ENCODE assay signal across 23 cellular contexts in the genomic region with DNA sequence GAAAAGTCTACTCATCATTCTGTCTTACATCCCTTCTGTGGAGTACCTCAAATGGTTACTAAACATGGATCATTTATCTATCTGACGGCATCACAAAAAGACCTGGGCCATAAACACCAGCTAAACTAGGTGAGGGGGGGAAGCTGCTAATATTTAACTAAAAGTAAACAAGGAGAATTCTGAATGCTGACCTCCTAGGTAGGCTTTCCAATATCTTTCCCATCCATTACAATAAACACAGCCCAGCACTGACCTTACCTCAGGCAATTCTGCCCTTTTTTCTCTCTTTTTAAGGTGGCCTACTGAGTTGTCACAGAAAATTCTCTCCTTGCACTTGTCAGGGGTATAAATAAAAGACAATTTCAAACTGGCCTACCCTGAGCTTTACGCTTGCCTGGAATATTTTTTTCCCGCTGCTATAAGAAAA. TPM values are rescaled to one million over a fixed set of nuclear protein-coding genes. Genes with fewer than 3 reads are reported as not detected.
DNase-seq lines count a peak whose midpoint lies in the region; ATAC-seq and TF ChIP-seq lines count a peak whose summit lies in the region.
"Had no signal": no experiment of that assay in that cellular context is flagged by ENCODE, and none has a peak within 500 bp of the region (broad histone marks: within the 10 kb centered on the region; RNA-seq: fewer than 3 reads in every experiment).

No MANE protein-coding gene starts in this region.

- no peaks in the 10 kb centered on the region for H3K27me3 Mint-ChIP-seq in CD8-positive, alpha-beta T cell (ENCODE audit: low read depth)

- no peak for TF ChIP-seq CTCF in CD8-positive, alpha-beta T cell (IDR thresholded peaks at IDR 0.05)
- TF ChIP-seq CTCF in psoas muscle (IDR thresholded peaks at IDR 0.05), result no peak

- H3K9me3 ChIP-seq in CD8-positive, alpha-beta T cell (ENCODE audit: low read length), result no peaks in the 10 kb centered on the region
- H3K9me3 ChIP-seq in psoas muscle, result no peaks in the 10 kb centered on the region
- H3K9me3 ChIP-seq: HAP-1 had no signal

- H3K4me1 ChIP-seq in CD8-positive, alpha-beta T cell (ENCODE audit: insufficient read depth, low read length), result no peaks in the 10 kb centered on the region
- H3K4me1 ChIP-seq in psoas muscle, result peaks cover 41% of the 10 kb centered on the region
- H3K4me1 ChIP-seq: HAP-1 had no signal

- peak overlapping the region; percentile 62 for H3K27ac Mint-ChIP-seq in CD8-positive, alpha-beta T cell
- H3K27ac Mint-ChIP-seq: activated naive CD4-positive, alpha-beta T cell treated with anti-CD3 and anti-CD28 coated beads for 36 hours; mesothelial cell of epicardium had no signal

- DNase-seq in CD8-positive, alpha-beta T cell, result no peak
- DNase-seq in LoVo (ENCODE audit: low spot score), result peak; percentile 24
- DNase-seq in left colon, result no peak
- no peak for DNase-seq in psoas muscle
- DNase-seq in activated naive CD4-positive, alpha-beta T cell treated with Interleukin-2 at 50 U/mL for 16 hours, result no peak
- no peak for DNase-seq in KG1 (lab: John Stamatoyannopoulos, UW)
- DNase-seq: activated CD8-positive, alpha-beta memory T cell treated with anti-CD3 and anti-CD28 coated beads for 24 hours; activated naive CD4-positive, alpha-beta T cell treated with anti-CD3 and anti-CD28 coated beads for 36 hours; activated T-cell treated with anti-CD3 and anti-CD28 coated beads, Interleukin-2, amount 50 U/mL, for 48 hours; amniotic stem cell; DMS 273 treated with DMSO at 0.1 percent for 48 hours; glutamatergic neuron; NCI-H1092 treated with DMSO at 0.1 percent for 48 hours; NCI-H2029; OCI-M1; retina; stimulated activated CD4-positive, alpha-beta T cell treated with anti-CD3 and anti-CD28 coated beads, Interleukin-12 subunit alpha, Interleukin-12 subunit beta, amount 100 ng/mL, for 4 hours had no signal

- WGBS in psoas muscle, 3 donors, result 76 to 87% (median 78%) methylated on average over 3 of the region's 3 CpGs

- CTCF ChIA-PET in CD8-positive, alpha-beta T cell (lab: Charles Lee), result no interaction called here

- H3K4me1 Mint-ChIP-seq in CD8-positive, alpha-beta T cell (ENCODE audit: low read depth), result peaks cover 16% of the 10 kb centered on the region
- H3K4me1 Mint-ChIP-seq: mesothelial cell of epicardium had no signal

- H3K36me3 ChIP-seq in CD8-positive, alpha-beta T cell (ENCODE audit: insufficient read depth, low read length), result peaks cover 35% of the 10 kb centered on the region
- peaks cover 16 to 61% of the 10 kb centered on the region in 2 donors for H3K36me3 ChIP-seq in psoas muscle (ENCODE audit: insufficient read depth in 1 of 2, low read depth in 1 of 2)

- intact Hi-C loops in CD8-positive, alpha-beta T cell (cut with DNase I, micrococcal nuclease), result no loop called here
- intact Hi-C loops in left colon (cut with DNase I, micrococcal nuclease) (no loop called here), psoas muscle (cut with DNase I) (no loop called here)

- no peak overlapping the region for H3K4me3 ChIP-seq in CD8-positive, alpha-beta T cell (ENCODE audit: low read depth, low read length)
- H3K4me3 ChIP-seq in psoas muscle, result no peak overlapping the region
- H3K4me3 ChIP-seq: coronary artery, HAP-1 had no signal

- no peak overlapping the region for H3K27ac ChIP-seq in CD8-positive, alpha-beta T cell (ENCODE audit: low read depth, low read length)
- peak overlapping the region; percentile 85 for H3K27ac ChIP-seq in psoas muscle
- H3K27ac ChIP-seq: coronary artery had no signal

- H3K27me3 ChIP-seq in CD8-positive, alpha-beta T cell (ENCODE audit: insufficient read depth, low read length), result no peaks in the 10 kb centered on the region
- no peaks in the 10 kb centered on the region for H3K27me3 ChIP-seq in psoas muscle (ENCODE audit: insufficient read depth in 3 of 3, low read length in 2 of 3)

- H3K9me3 Mint-ChIP-seq in CD8-positive, alpha-beta T cell, result no peaks in the 10 kb centered on the region
- H3K9me3 Mint-ChIP-seq: activated naive CD4-positive, alpha-beta T cell treated with anti-CD3 and anti-CD28 coated beads for 36 hours; mesothelial cell of epicardium had no signal

- POLR2A ChIA-PET in CD8-positive, alpha-beta T cell (lab: Charles Lee), result no interaction called here

- H3K36me3 Mint-ChIP-seq in CD8-positive, alpha-beta T cell, result peaks cover 77% of the 10 kb centered on the region

- H3K4me3 Mint-ChIP-seq in CD8-positive, alpha-beta T cell, result no peak overlapping the region
- H3K4me3 Mint-ChIP-seq: activated naive CD4-positive, alpha-beta T cell treated with anti-CD3 and anti-CD28 coated beads for 36 hours; CD14-positive monocyte; mesothelial cell of epicardium had no signal

- no peak for ATAC-seq in CD8-positive, alpha-beta T cell
- ATAC-seq in left colon, result peak; percentile 84
- ATAC-seq in psoas muscle, result no peak
- ATAC-seq in GM21360 (IDR thresholded peaks at IDR 0.05; ENCODE audit: unreplicated experiment), result no peak
- ATAC-seq in HG03571 (IDR thresholded peaks at IDR 0.05; ENCODE audit: unreplicated experiment), result no peak

RNA-seq across cellular contexts. Expression of a gene that starts 33.1 kb away (rescaled TPM):
- total RNA-seq in CD8-positive, alpha-beta T cell, result 10 to 100 TPM; 41.5 to 42.8 TPM
- total RNA-seq in left colon (10 to 100 TPM; 25.5 to 25.6 TPM), psoas muscle (10 to 100 TPM; 17.2 to 35.4 (median 28.4) TPM)
- polyA plus RNA-seq in psoas muscle, result 10 to 100 TPM in 1 of 3 donors, 1 to 10 TPM in 2; 6.3 to 20.4 (median 9.3) TPM
